8 cellular contexts compared by ENCODE assay signal in the genomic region with DNA sequence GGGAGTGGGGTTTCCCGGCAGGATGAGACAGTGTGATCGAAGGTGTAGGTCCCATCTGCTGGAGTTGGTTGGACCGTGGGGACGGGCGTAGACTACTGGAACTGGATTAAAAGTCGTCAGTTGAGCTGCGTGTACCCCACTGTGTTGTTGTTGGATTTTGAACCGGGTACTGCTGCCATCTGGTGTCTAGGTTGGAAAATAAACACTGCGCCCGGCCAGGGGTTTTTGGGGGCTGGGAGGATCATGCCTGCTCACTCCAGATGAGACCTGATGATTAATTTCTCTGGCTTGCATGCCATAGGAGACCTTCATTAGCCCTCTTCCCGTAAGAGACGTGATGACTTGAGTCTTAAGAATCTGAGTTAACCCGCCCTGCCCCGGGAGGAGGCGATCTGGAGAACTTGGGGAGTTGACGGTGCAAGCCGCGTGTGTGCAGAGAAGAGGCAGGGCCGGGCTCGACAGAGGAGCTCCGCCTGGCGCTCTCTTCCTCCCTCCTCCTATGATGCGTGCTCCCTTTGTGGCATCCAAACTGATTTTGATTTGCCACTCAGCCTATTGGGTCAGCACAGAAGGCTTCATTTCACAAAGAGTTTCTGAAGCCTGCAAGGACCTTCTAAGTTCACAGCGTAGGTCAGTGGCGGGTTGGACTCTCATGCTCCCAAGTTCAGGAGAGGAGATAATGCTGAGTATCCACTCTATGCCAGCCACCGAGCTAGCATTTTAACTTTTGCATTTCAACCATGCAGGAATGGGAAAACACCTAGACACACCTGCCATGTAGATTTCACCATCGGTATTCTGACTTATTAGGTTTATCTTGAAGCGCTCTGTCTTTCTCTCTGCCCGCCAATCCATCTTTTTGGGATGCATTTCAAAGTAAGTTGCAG. TPM values are rescaled to one million over a fixed set of nuclear protein-coding genes. Genes with fewer than 3 reads are reported as not detected.
A peak's percentile ranks its signal among the peaks of the same experiment; 100 is the strongest.
DNase-seq lines count a peak whose midpoint lies in the region; FAIRE-seq and TF ChIP-seq lines count a peak whose summit lies in the region.

No MANE protein-coding gene starts in this region.

- H3K4me2 ChIP-seq in neural progenitor cell: peak overlapping the region; percentile 96

- H3F3A ChIP-seq in neural progenitor cell (ENCODE audit: low read depth): peaks cover 32% of the 10 kb centered on the region

- DNase-seq in AG20443 (ENCODE audit: low spot score) (peak; percentile 96), HAP-1 (ENCODE audit: low spot score in 2 of 2) (peak; percentile 55 to 81), RCC 7860 (ENCODE audit: low spot score) (peak; percentile 99), fibroblast of the aortic adventitia (ENCODE audit: low read depth) (peak; percentile 100), neural progenitor cell (ENCODE audit: low spot score) (peak; percentile 73), stromal cell of bone marrow (ENCODE audit: low read depth) (peak; percentile 100), GDM1 (lab: John Stamatoyannopoulos, UW) (no peak)
- peak; percentile 57 for DNase-seq in activated T-helper 9 cell treated with anti-CD3 and anti-CD28 coated beads, Interleukin-2, amount 50 U/mL, for 16 hours (ENCODE audit: low read depth)

- H3K4me3 Mint-ChIP-seq in neural progenitor cell: peak overlapping the region; percentile 93

- no peak overlapping the region for H2AFZ ChIP-seq in neural progenitor cell (replicated peaks)

- H3K79me2 ChIP-seq in neural progenitor cell (ENCODE audit: low read depth): peaks cover 71% of the 10 kb centered on the region

- FAIRE-seq in RCC 7860 (lab: Jason Lieb, UNC): peak; percentile 98

- TF ChIP-seq CTCF in fibroblast of the aortic adventitia (IDR thresholded peaks at IDR 0.05; ENCODE audit: insufficient read depth, low read length) (peak; percentile 62), neural progenitor cell (IDR thresholded peaks at IDR 0.05) (peak; percentile 68)

- in situ Hi-C loops in HAP-1 (cut with MboI; ENCODE audit: low sequenced_read_pairs): no loop called here

- H3K9me3 ChIP-seq in HAP-1 (no peaks in the 10 kb centered on the region), neural progenitor cell (ENCODE audit: low read depth) (no peaks in the 10 kb centered on the region)

- H3K9me3 Mint-ChIP-seq in neural progenitor cell: no peaks in the 10 kb centered on the region

- H3K27ac ChIP-seq in neural progenitor cell: no peak overlapping the region

- no peak overlapping the region for H3K9ac ChIP-seq in neural progenitor cell

- H3K36me3 ChIP-seq in HAP-1 (replicated peaks) (peaks cover 59% of the 10 kb centered on the region), neural progenitor cell (no peaks in the 10 kb centered on the region)

- H3K27me3 ChIP-seq in HAP-1 (ENCODE audit: low read depth) (no peaks in the 10 kb centered on the region), neural progenitor cell (peaks cover 4% of the 10 kb centered on the region)

- H3K4me3 ChIP-seq in HAP-1 (peak overlapping the region; percentile 64), fibroblast of the aortic adventitia (ENCODE audit: low read depth, low read length) (peak overlapping the region; percentile 76), neural progenitor cell (peak overlapping the region; percentile 96)

- peaks cover 47% of the 10 kb centered on the region for H3K4me1 Mint-ChIP-seq in neural progenitor cell

- H3K36me3 Mint-ChIP-seq in neural progenitor cell: peaks cover 15% of the 10 kb centered on the region

- peaks cover 27% of the 10 kb centered on the region for H3K4me1 ChIP-seq in HAP-1
- peaks cover 23% of the 10 kb centered on the region for H3K4me1 ChIP-seq in neural progenitor cell

- peak overlapping the region; percentile 24 for H3K27ac Mint-ChIP-seq in neural progenitor cell

- H3K27me3 Mint-ChIP-seq in neural progenitor cell (ENCODE audit: insufficient read depth, low read depth): peaks cover 4% of the 10 kb centered on the region

- H4K20me1 ChIP-seq in neural progenitor cell (ENCODE audit: low read depth): peaks cover 58% of the 10 kb centered on the region

RNA-seq across cellular contexts. Expression of a gene that starts 2.7 kb away (rescaled TPM):
- total RNA-seq in fibroblast of the aortic adventitia (ENCODE audit: low replicate concordance) (2.3 and 61.8 TPM in 2 replicates), neural progenitor cell (ENCODE audit: low replicate concordance) (34.1 and 74.7 TPM in 2 replicates)

RNA-seq across cellular contexts. Expression of a gene that starts 9.3 kb away (rescaled TPM):
- not detected in 2 replicates for total RNA-seq in fibroblast of the aortic adventitia (ENCODE audit: low replicate concordance)
- total RNA-seq in neural progenitor cell (ENCODE audit: low replicate concordance): not detected in 2 replicates

RNA-seq across cellular contexts. Expression of a gene that starts 44.6 kb away (rescaled TPM):
- total RNA-seq in fibroblast of the aortic adventitia (ENCODE audit: low replicate concordance) (88.1 and 227 TPM in 2 replicates), neural progenitor cell (ENCODE audit: low replicate concordance) (49.7 and 108 TPM in 2 replicates)

RNA-seq across cellular contexts. Expression of a gene that starts 56.9 kb away (rescaled TPM):
- total RNA-seq in fibroblast of the aortic adventitia (ENCODE audit: low replicate concordance) (13.5 and 17.3 TPM in 2 replicates), neural progenitor cell (ENCODE audit: low replicate concordance) (16.0 and 45.1 TPM in 2 replicates)
